Comparison of ENCODE assay signal across 12 cellular contexts in the genomic region with DNA sequence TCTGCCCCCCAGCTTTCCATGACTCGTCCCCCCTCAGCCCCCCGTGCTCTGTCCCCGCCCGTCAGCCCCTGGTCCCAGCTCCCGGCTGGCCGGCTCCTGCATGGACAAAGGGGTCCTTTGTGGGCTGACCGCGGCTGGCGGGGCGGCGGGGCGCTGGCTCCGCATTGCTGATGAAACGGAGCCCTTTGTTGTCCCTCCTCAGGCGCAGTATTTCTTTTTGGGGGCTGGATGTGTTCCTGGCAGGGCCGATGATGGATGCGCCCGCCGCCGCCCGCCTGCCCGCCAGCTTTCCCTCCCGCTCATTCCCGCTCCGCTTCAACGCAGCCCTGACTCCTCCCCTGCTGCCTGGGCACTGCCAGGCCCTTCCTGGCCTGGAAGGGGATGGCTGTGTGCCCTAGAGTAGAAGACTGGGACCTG. TPM values are rescaled to one million over a fixed set of nuclear protein-coding genes. Genes with fewer than 3 reads are reported as not detected.
DNase-seq lines count a peak whose midpoint lies in the region; ATAC-seq lines count a peak whose summit lies in the region.
"Had no signal": no experiment of that assay in that cellular context is flagged by ENCODE, and none has a peak within 500 bp of the region (broad histone marks: within the 10 kb centered on the region; RNA-seq: fewer than 3 reads in every experiment).

No MANE protein-coding gene starts in this region.

- H3K27me3 Mint-ChIP-seq in effector memory CD8-positive, alpha-beta T cell: no peaks in the 10 kb centered on the region
- peaks cover 30% of the 10 kb centered on the region for H3K27me3 Mint-ChIP-seq in activated naive CD4-positive, alpha-beta T cell treated with anti-CD3 and anti-CD28 coated beads, Interleukin-2, amount 10 ng/mL, durations not matched to agents 7 days and 5 days

- no peak for ATAC-seq in effector memory CD8-positive, alpha-beta T cell (replicated peaks)
- ATAC-seq in GM21576 (IDR thresholded peaks at IDR 0.05; ENCODE audit: unreplicated experiment) (no peak), HG03469 (IDR thresholded peaks at IDR 0.05; ENCODE audit: unreplicated experiment) (no peak)
- ATAC-seq: esophagus mucosa; naive thymus-derived CD4-positive, alpha-beta T cell had no signal

- H3K9me3 Mint-ChIP-seq in effector memory CD8-positive, alpha-beta T cell: no peaks in the 10 kb centered on the region
- H3K9me3 Mint-ChIP-seq in activated naive CD4-positive, alpha-beta T cell treated with anti-CD3 and anti-CD28 coated beads, Interleukin-2, amount 10 ng/mL, durations not matched to agents 7 days and 5 days: no peaks in the 10 kb centered on the region

- CTCF ChIA-PET in activated naive CD4-positive, alpha-beta T cell treated with anti-CD3 and anti-CD28 coated beads, Interleukin-2, amount 10 ng/mL, durations not matched to agents 7 days and 5 days (lab: Charles Lee): interaction anchor here (0.6 to 1.6 kb wide), 3 partner anchors 13 to 16 kb away, joined by 3 read pairs; no protein-coding TSS in a partner anchor

- WGBS in thymus: 95% methylated on average over 26 of the region's 26 CpGs

- peak overlapping the region; percentile 65 for H3K27ac ChIP-seq in muscle layer of duodenum (ENCODE audit: low read length)
- H3K27ac ChIP-seq in thymus (ENCODE audit: low read depth): peak overlapping the region; percentile 46
- H3K27ac ChIP-seq: SJSA1 had no signal

- DNase-seq in NCI-H2171 treated with DMSO at 0.1 percent for 48 hours (lab: John Stamatoyannopoulos, UW): peak; percentile 34
- no peak for DNase-seq in NCI-H2171 (lab: John Stamatoyannopoulos, UW)
- DNase-seq in effector memory CD8-positive, alpha-beta T cell: no peak
- no peak for DNase-seq in activated naive CD4-positive, alpha-beta T cell treated with anti-CD3 and anti-CD28 coated beads, Interleukin-2, amount 10 ng/mL, durations not matched to agents 7 days and 5 days
- DNase-seq: activated T-cell treated with anti-CD3 and anti-CD28 coated beads, Interleukin-2, amount 50 U/mL, for 1 hour; naive thymus-derived CD4-positive, alpha-beta T cell had no signal

- peaks cover 8 to 14% of the 10 kb centered on the region in 2 donors for H3K4me1 Mint-ChIP-seq in effector memory CD8-positive, alpha-beta T cell (ENCODE audit: low read depth in 2 of 2)
- no peaks in the 10 kb centered on the region for H3K4me1 Mint-ChIP-seq in activated naive CD4-positive, alpha-beta T cell treated with anti-CD3 and anti-CD28 coated beads, Interleukin-2, amount 10 ng/mL, durations not matched to agents 7 days and 5 days

- peaks cover 0 to 11% of the 10 kb centered on the region in 2 donors for H3K36me3 ChIP-seq in muscle layer of duodenum (ENCODE audit: control insufficient read depth in 1 of 2, insufficient read depth in 2 of 2, low read length in 2 of 2)
- H3K36me3 ChIP-seq in thymus (ENCODE audit: control insufficient read depth, insufficient read depth): peaks cover 22% of the 10 kb centered on the region

- H3K9me3 ChIP-seq in muscle layer of duodenum (ENCODE audit: control insufficient read depth in 1 of 2, low read length in 2 of 2) (no peaks in the 10 kb centered on the region), thymus (ENCODE audit: control insufficient read depth) (no peaks in the 10 kb centered on the region)
- H3K9me3 ChIP-seq: SJSA1 had no signal

- H3K4me1 ChIP-seq in muscle layer of duodenum (ENCODE audit: control insufficient read depth in 1 of 2, insufficient read depth in 2 of 2, low read length in 2 of 2) (peaks cover 9 to 41% of the 10 kb centered on the region in 2 donors), thymus (ENCODE audit: control insufficient read depth, insufficient read depth, low read length) (peaks cover 60% of the 10 kb centered on the region)

- H3K4me3 Mint-ChIP-seq in effector memory CD8-positive, alpha-beta T cell: no peak overlapping the region
- no peak overlapping the region for H3K4me3 Mint-ChIP-seq in activated naive CD4-positive, alpha-beta T cell treated with anti-CD3 and anti-CD28 coated beads, Interleukin-2, amount 10 ng/mL, durations not matched to agents 7 days and 5 days

- H3K4me3 ChIP-seq in muscle layer of duodenum (ENCODE audit: low read depth in 1 of 2, low read length in 2 of 2) (peak overlapping the region in 1 of 2 donors; percentile 6), thymus (ENCODE audit: low read length) (no peak overlapping the region)
- H3K4me3 ChIP-seq: SJSA1 had no signal

- H3K27me3 ChIP-seq in muscle layer of duodenum (ENCODE audit: low read depth, low read length) (no peaks in the 10 kb centered on the region), thymus (ENCODE audit: control insufficient read depth, insufficient read depth) (no peaks in the 10 kb centered on the region)
- H3K27me3 ChIP-seq: SJSA1 had no signal

- H3K27ac Mint-ChIP-seq in effector memory CD8-positive, alpha-beta T cell: peak overlapping the region; percentile 83 to 84
- no peak overlapping the region for H3K27ac Mint-ChIP-seq in activated naive CD4-positive, alpha-beta T cell treated with anti-CD3 and anti-CD28 coated beads, Interleukin-2, amount 10 ng/mL, durations not matched to agents 7 days and 5 days

- H3K36me3 Mint-ChIP-seq in effector memory CD8-positive, alpha-beta T cell (ENCODE audit: insufficient read depth): peaks cover 6% of the 10 kb centered on the region
- H3K36me3 Mint-ChIP-seq in activated naive CD4-positive, alpha-beta T cell treated with anti-CD3 and anti-CD28 coated beads, Interleukin-2, amount 10 ng/mL, durations not matched to agents 7 days and 5 days: no peaks in the 10 kb centered on the region

RNA-seq across cellular contexts. Expression of a gene that starts 28.8 kb away (rescaled TPM):
- polyA plus RNA-seq in thymus: 47.9 TPM
